1 cellular context compared by ENCODE assay signal in the genomic region with DNA sequence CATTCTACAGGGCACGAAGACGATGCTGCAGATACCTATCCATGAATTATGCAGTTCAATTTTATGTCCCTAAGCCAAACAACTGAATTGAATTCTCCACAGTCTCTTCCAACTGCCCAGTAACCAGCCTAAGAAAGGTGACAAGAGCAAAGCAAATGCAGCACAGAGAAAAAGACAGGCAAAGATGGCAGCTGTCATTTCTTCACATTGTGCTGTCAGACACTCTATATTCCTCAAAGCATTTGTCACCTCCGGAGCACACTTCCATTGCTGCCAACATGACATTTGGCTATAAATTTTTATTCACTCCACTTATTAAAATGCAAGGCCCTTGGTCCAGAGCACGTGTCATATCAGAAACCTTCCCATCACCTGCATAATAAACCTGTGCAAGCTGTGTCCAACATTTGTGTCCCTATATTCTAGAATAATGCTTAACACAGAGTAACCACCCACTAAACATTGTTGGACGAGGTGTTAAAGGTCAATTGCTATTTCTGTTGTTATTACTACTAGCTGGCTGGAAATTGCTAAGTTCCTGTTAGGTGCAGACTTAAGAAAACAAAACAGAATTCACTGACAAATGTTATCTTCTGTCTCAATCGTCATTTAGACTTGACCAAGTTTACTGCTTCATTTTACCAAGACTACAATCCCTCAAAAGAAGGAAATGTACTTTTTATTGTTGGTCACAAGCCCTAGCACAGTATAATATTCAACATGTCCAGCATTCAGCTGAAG.
TF ChIP-seq lines count a peak whose summit lies in the region.

No MANE protein-coding gene starts in this region.

TF ChIP-seq in HCT116, 20 proteins besides CTCF, POLR2A, EP300 and RAD21:
- TF ChIP-seq, protein P1, sequence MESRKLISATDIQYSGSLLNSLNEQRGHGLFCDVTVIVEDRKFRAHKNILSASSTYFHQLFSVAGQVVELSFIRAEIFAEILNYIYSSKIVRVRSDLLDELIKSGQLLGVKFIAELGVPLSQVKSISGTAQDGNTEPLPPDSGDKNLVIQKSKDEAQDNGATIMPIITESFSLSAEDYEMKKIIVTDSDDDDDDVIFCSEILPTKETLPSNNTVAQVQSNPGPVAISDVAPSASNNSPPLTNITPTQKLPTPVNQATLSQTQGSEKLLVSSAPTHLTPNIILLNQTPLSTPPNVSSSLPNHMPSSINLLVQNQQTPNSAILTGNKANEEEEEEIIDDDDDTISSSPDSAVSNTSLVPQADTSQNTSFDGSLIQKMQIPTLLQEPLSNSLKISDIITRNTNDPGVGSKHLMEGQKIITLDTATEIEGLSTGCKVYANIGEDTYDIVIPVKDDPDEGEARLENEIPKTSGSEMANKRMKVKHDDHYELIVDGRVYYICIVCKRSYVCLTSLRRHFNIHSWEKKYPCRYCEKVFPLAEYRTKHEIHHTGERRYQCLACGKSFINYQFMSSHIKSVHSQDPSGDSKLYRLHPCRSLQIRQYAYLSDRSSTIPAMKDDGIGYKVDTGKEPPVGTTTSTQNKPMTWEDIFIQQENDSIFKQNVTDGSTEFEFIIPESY (IDR thresholded peaks at IDR 0.05; ENCODE audit: extremely low read depth, insufficient replicate concordance, low read length): no peak
- no peak for TF ChIP-seq EGR1 (IDR thresholded peaks at IDR 0.05; ENCODE audit: low read depth)
- TF ChIP-seq POLR2AphosphoS5 (IDR thresholded peaks at IDR 0.05; ENCODE audit: low read depth, low read length): no peak
- TF ChIP-seq, protein P2, sequence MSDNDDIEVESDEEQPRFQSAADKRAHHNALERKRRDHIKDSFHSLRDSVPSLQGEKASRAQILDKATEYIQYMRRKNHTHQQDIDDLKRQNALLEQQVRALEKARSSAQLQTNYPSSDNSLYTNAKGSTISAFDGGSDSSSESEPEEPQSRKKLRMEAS (IDR thresholded peaks at IDR 0.05): no peak
- TF ChIP-seq FOSL1 (IDR thresholded peaks at IDR 0.05; ENCODE audit: low read depth): no peak
- TF ChIP-seq, protein P3, sequence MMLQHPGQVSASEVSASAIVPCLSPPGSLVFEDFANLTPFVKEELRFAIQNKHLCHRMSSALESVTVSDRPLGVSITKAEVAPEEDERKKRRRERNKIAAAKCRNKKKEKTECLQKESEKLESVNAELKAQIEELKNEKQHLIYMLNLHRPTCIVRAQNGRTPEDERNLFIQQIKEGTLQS (IDR thresholded peaks at IDR 0.05): no peak
- no peak for TF ChIP-seq SP1 (IDR thresholded peaks at IDR 0.05; ENCODE audit: low read depth)
- TF ChIP-seq EZH2phosphoT487 (IDR thresholded peaks at IDR 0.05; ENCODE audit: borderline replicate concordance): no peak
- no peak for TF ChIP-seq CEBPB (IDR thresholded peaks at IDR 0.05; ENCODE audit: low read depth)
- TF ChIP-seq TCF7L2 (IDR thresholded peaks at IDR 0.05; ENCODE audit: borderline replicate concordance, extremely low read depth, insufficient read depth, insufficient read length): no peak
- TF ChIP-seq ZFX (IDR thresholded peaks at IDR 0.05): no peak
- no peak for TF ChIP-seq ZNF274 (IDR thresholded peaks at IDR 0.05; ENCODE audit: low read depth, low read length)
- TF ChIP-seq, protein P4, sequence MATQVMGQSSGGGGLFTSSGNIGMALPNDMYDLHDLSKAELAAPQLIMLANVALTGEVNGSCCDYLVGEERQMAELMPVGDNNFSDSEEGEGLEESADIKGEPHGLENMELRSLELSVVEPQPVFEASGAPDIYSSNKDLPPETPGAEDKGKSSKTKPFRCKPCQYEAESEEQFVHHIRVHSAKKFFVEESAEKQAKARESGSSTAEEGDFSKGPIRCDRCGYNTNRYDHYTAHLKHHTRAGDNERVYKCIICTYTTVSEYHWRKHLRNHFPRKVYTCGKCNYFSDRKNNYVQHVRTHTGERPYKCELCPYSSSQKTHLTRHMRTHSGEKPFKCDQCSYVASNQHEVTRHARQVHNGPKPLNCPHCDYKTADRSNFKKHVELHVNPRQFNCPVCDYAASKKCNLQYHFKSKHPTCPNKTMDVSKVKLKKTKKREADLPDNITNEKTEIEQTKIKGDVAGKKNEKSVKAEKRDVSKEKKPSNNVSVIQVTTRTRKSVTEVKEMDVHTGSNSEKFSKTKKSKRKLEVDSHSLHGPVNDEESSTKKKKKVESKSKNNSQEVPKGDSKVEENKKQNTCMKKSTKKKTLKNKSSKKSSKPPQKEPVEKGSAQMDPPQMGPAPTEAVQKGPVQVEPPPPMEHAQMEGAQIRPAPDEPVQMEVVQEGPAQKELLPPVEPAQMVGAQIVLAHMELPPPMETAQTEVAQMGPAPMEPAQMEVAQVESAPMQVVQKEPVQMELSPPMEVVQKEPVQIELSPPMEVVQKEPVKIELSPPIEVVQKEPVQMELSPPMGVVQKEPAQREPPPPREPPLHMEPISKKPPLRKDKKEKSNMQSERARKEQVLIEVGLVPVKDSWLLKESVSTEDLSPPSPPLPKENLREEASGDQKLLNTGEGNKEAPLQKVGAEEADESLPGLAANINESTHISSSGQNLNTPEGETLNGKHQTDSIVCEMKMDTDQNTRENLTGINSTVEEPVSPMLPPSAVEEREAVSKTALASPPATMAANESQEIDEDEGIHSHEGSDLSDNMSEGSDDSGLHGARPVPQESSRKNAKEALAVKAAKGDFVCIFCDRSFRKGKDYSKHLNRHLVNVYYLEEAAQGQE (IDR thresholded peaks at IDR 0.05; ENCODE audit: low read depth): no peak
- TF ChIP-seq YY1 (IDR thresholded peaks at IDR 0.05; ENCODE audit: extremely low read depth, insufficient replicate concordance, low read depth, low read length): no peak
- no peak for TF ChIP-seq SIN3A (IDR thresholded peaks at IDR 0.05; ENCODE audit: low read depth)
- no peak for TF ChIP-seq JUND (IDR thresholded peaks at IDR 0.05)
- no peak for TF ChIP-seq EZH2 (IDR thresholded peaks at IDR 0.05)
- TF ChIP-seq ELF1 (IDR thresholded peaks at IDR 0.05; ENCODE audit: borderline replicate concordance, low read depth): no peak
- TF ChIP-seq SRF (IDR thresholded peaks at IDR 0.05; ENCODE audit: low read depth): no peak
- TF ChIP-seq CBX3 (IDR thresholded peaks at IDR 0.05; ENCODE audit: low read depth): no peak
